In genomic region chr2:239020541-239021041, GRCh38 we compare ENCODE assay signal across 30 cellular contexts.
A peak's percentile ranks its signal among the peaks of the same experiment; 100 is the strongest.
DNase-seq lines count a peak whose midpoint lies in the region; ATAC-seq, FAIRE-seq and TF ChIP-seq lines count a peak whose summit lies in the region.
"Had no signal": no experiment of that assay in that cellular context is flagged by ENCODE, and none has a peak within 500 bp of the region (broad histone marks: within the 10 kb centered on the region; RNA-seq: fewer than 3 reads in every experiment).

No MANE protein-coding gene starts in this region.

- no peaks in the 10 kb centered on the region for H3K4me1 Mint-ChIP-seq in activated CD4-positive, alpha-beta T cell treated with anti-CD3 and anti-CD28 coated beads for 36 hours

- no peaks in the 10 kb centered on the region for H3K9me3 Mint-ChIP-seq in activated CD4-positive, alpha-beta T cell treated with anti-CD3 and anti-CD28 coated beads for 36 hours (ENCODE audit: low read depth)
- H3K9me3 Mint-ChIP-seq: CD8-positive, alpha-beta T cell; GM23338; H9 had no signal

- H3K36me3 ChIP-seq in left ventricle myocardium inferior: no peaks in the 10 kb centered on the region
- H3K36me3 ChIP-seq in kidney (ENCODE audit: control insufficient read depth in 1 of 2, insufficient read depth in 2 of 2, low read length in 2 of 2): no peaks in the 10 kb centered on the region
- H3K36me3 ChIP-seq in neuronal stem cell (replicated peaks in 1 of 2; ENCODE audit: control insufficient read depth in 2 of 2, insufficient read depth in 2 of 2, low read length in 2 of 2): no peaks in the 10 kb centered on the region
- H3K36me3 ChIP-seq in upper lobe of right lung: no peaks in the 10 kb centered on the region
- no peaks in the 10 kb centered on the region for H3K36me3 ChIP-seq in ascending aorta
- H3K36me3 ChIP-seq: SJCRH30 had no signal

- peak overlapping the region; percentile 15 for H3K18ac ChIP-seq in neuronal stem cell (ENCODE audit: low read length)

- no peak overlapping the region for H2AFZ ChIP-seq in neuronal stem cell (ENCODE audit: low read length)
- H2AFZ ChIP-seq: GM23338 had no signal

- no peak overlapping the region for H4K8ac ChIP-seq in neuronal stem cell (ENCODE audit: low read depth, low read length)

- POLR2A ChIA-PET in activated CD4-positive, alpha-beta T cell treated with anti-CD3 and anti-CD28 coated beads for 36 hours (lab: Charles Lee): no interaction called here

- no peak for ATAC-seq in left cardiac atrium
- ATAC-seq in upper lobe of right lung: no peak
- ATAC-seq in activated CD4-positive, alpha-beta T cell treated with anti-CD3 and anti-CD28 coated beads for 36 hours: no peak
- ATAC-seq: CD8-positive, alpha-beta T cell; GM12878; K562 had no signal

- H3K4me1 ChIP-seq in left ventricle myocardium inferior: no peaks in the 10 kb centered on the region
- no peaks in the 10 kb centered on the region for H3K4me1 ChIP-seq in kidney (ENCODE audit: control insufficient read depth in 1 of 2, insufficient read depth in 1 of 2, low read depth in 1 of 2, low read length in 2 of 2)
- H3K4me1 ChIP-seq in neuronal stem cell (ENCODE audit: control insufficient read depth in 2 of 2, insufficient read depth in 1 of 2, low read depth in 1 of 2, low read length in 2 of 2): no peaks in the 10 kb centered on the region
- H3K4me1 ChIP-seq in upper lobe of right lung: no peaks in the 10 kb centered on the region
- H3K4me1 ChIP-seq in ascending aorta: peaks cover 4 to 11% of the 10 kb centered on the region in 2 donors
- H3K4me1 ChIP-seq: Caco-2, SJCRH30 had no signal

- TF ChIP-seq CTCF in left ventricle myocardium inferior (IDR thresholded peaks at IDR 0.05; ENCODE audit: borderline replicate concordance) (no peak), kidney (IDR thresholded peaks at IDR 0.05; ENCODE audit: borderline replicate concordance, extremely low read depth, insufficient read depth) (no peak), upper lobe of right lung (IDR thresholded peaks at IDR 0.05) (no peak), ascending aorta (IDR thresholded peaks at IDR 0.05) (no peak)

- H2AK5ac ChIP-seq in neuronal stem cell (ENCODE audit: low read depth, low read length): peak overlapping the region; percentile 66

- H3K79me1 ChIP-seq in neuronal stem cell (ENCODE audit: low read depth, low read length): no peaks in the 10 kb centered on the region

- H3K27ac Mint-ChIP-seq in activated CD4-positive, alpha-beta T cell treated with anti-CD3 and anti-CD28 coated beads for 36 hours: no peak overlapping the region
- H3K27ac Mint-ChIP-seq: CD8-positive, alpha-beta T cell; GM23338 had no signal

- CTCF ChIA-PET in activated CD4-positive, alpha-beta T cell treated with anti-CD3 and anti-CD28 coated beads for 36 hours (lab: Charles Lee): no interaction called here

- no peaks in the 10 kb centered on the region for H3K9me3 ChIP-seq in left ventricle myocardium inferior (replicated peaks)
- no peaks in the 10 kb centered on the region for H3K9me3 ChIP-seq in kidney (ENCODE audit: control insufficient read depth in 1 of 2, low read length in 2 of 2)
- peaks cover 0 to 2% of the 10 kb centered on the region in 2 donors for H3K9me3 ChIP-seq in neuronal stem cell (replicated peaks in 1 of 2; ENCODE audit: control insufficient read depth in 2 of 2, insufficient read depth in 1 of 2, low read depth in 1 of 2, low read length in 2 of 2)
- H3K9me3 ChIP-seq in upper lobe of right lung: no peaks in the 10 kb centered on the region
- no peaks in the 10 kb centered on the region for H3K9me3 ChIP-seq in ascending aorta
- H3K9me3 ChIP-seq: A549, Caco-2, SJCRH30 had no signal

- H3K4ac ChIP-seq in neuronal stem cell (ENCODE audit: low read length): no peak overlapping the region

- H4K91ac ChIP-seq in neuronal stem cell (ENCODE audit: low read depth, low read length, poor library complexity): no peak overlapping the region

- no peaks in the 10 kb centered on the region for H3K36me3 Mint-ChIP-seq in activated CD4-positive, alpha-beta T cell treated with anti-CD3 and anti-CD28 coated beads for 36 hours (ENCODE audit: low read depth)
- H3K36me3 Mint-ChIP-seq: CD8-positive, alpha-beta T cell had no signal

- no peak overlapping the region for H3K4me3 ChIP-seq in left ventricle myocardium inferior
- H3K4me3 ChIP-seq in kidney (ENCODE audit: low read length in 2 of 2): no peak overlapping the region
- no peak overlapping the region for H3K4me3 ChIP-seq in neuronal stem cell (ENCODE audit: low read length in 2 of 2)
- H3K4me3 ChIP-seq in upper lobe of right lung: no peak overlapping the region
- no peak overlapping the region for H3K4me3 ChIP-seq in ascending aorta
- H3K4me3 ChIP-seq: A549, GM12878, GM23338, K562, SJCRH30 had no signal

- H3K27ac ChIP-seq in left ventricle myocardium inferior (replicated peaks) (no peak overlapping the region), kidney (ENCODE audit: low read depth in 2 of 2, low read length in 2 of 2) (no peak overlapping the region), neuronal stem cell (replicated peaks; ENCODE audit: low read length) (no peak overlapping the region), upper lobe of right lung (no peak overlapping the region), ascending aorta (no peak overlapping the region)
- H3K27ac ChIP-seq: A549, SJCRH30 had no signal

- H2BK15ac ChIP-seq in neuronal stem cell (ENCODE audit: low read length): no peak overlapping the region

- no peak overlapping the region for H3K4me3 Mint-ChIP-seq in activated CD4-positive, alpha-beta T cell treated with anti-CD3 and anti-CD28 coated beads for 36 hours
- H3K4me3 Mint-ChIP-seq: CD8-positive, alpha-beta T cell; GM23338; H9 had no signal

- peaks cover 88% of the 10 kb centered on the region for H3K27me3 ChIP-seq in left ventricle myocardium inferior (ENCODE audit: low read depth)
- H3K27me3 ChIP-seq in neuronal stem cell (ENCODE audit: control insufficient read depth in 3 of 3, insufficient read depth in 3 of 3, low read depth in 1 of 3, low read length in 3 of 3): peaks cover 0 to 28% (median 0%) of the 10 kb centered on the region in 3 experiments
- peaks cover 12% of the 10 kb centered on the region for H3K27me3 ChIP-seq in upper lobe of right lung
- H3K27me3 ChIP-seq in ascending aorta: no peaks in the 10 kb centered on the region

- no peak overlapping the region for H2BK120ac ChIP-seq in neuronal stem cell (ENCODE audit: low read depth, low read length)

- H3K27me3 Mint-ChIP-seq in activated CD4-positive, alpha-beta T cell treated with anti-CD3 and anti-CD28 coated beads for 36 hours: peaks cover 8% of the 10 kb centered on the region

- intact Hi-C loops in left cardiac atrium (cut with DNase I) (no loop called here), left ventricle myocardium inferior (cut with micrococcal nuclease) (no loop called here), kidney (cut with DNase I) (no loop called here), upper lobe of right lung (cut with DNase I) (no loop called here), ascending aorta (cut with DNase I) (no loop called here)
- intact Hi-C loops in activated CD4-positive, alpha-beta T cell treated with anti-CD3 and anti-CD28 coated beads for 36 hours (cut with DNase I, micrococcal nuclease): no loop called here

- no peak for FAIRE-seq in kidney (lab: Jason Lieb, UNC)
- FAIRE-seq: A549, GM12878, HTR-8/SVneo, K562, RCC 7860 had no signal

- DNase-seq in left cardiac atrium (peak; percentile 12), left ventricle myocardium inferior (no peak), kidney (peak; percentile 67), neuronal stem cell (ENCODE audit: low spot score) (no peak), upper lobe of right lung (peak; percentile 51), ascending aorta (ENCODE audit: low spot score in 2 of 2) (no peak)
- DNase-seq in activated CD4-positive, alpha-beta T cell treated with anti-CD3 and anti-CD28 coated beads for 36 hours: no peak
- DNase-seq: C1 segment of cervical spinal cord; Caco-2; CD8-positive, alpha-beta T cell; DMS 273 treated with DMSO at 0.1 percent for 48 hours; DMS79; EL; GDM1; H9; MV-4-11; NCI-H1105; NCI-H1436 treated with DMSO at 0.1 percent for 48 hours; NCI-H187 treated with DMSO at 0.1 percent for 48 hours; NCI-H2171 treated with DMSO at 0.1 percent for 48 hours; NCI-H345; NCI-H510A treated with DMSO at 0.1 percent for 48 hours; NCI-H774; SJCRH30 had no signal

- H3K14ac ChIP-seq in neuronal stem cell (ENCODE audit: low read length): no peak overlapping the region

- H2BK12ac ChIP-seq in neuronal stem cell (ENCODE audit: low read length): no peak overlapping the region

- H3K4me2 ChIP-seq in neuronal stem cell (ENCODE audit: insufficient read depth, low read length, poor library complexity, severe bottlenecking): no peak overlapping the region
- H3K4me2 ChIP-seq: A549, GM23338 had no signal

- no peak overlapping the region for H2BK5ac ChIP-seq in neuronal stem cell (ENCODE audit: low read length)

- WGBS in neuronal stem cell (ENCODE audit: extremely low coverage in 2 of 2, insufficient read length in 2 of 2, insufficient replicate concordance in 1 of 2), 2 donors: no CpG with 5 or more reads among the region's 17 CpGs

- H3K9ac ChIP-seq in kidney (ENCODE audit: low read length in 2 of 2) (no peak overlapping the region), neuronal stem cell (ENCODE audit: low read depth, low read length, poor library complexity) (no peak overlapping the region)

- H3K23ac ChIP-seq in neuronal stem cell (ENCODE audit: low read depth, low read length, poor library complexity): no peak overlapping the region

Comparison
In these comparisons a context has a peak if more than half of its experiments do, and no peak if none do; other contexts are left out.
1. DNase-seq: peak in left cardiac atrium (single experiment), kidney (single experiment) and upper lobe of right lung (single experiment); none in left ventricle myocardium inferior (single experiment), neuronal stem cell (single experiment), activated CD4-positive, alpha-beta T cell treated with anti-CD3 and anti-CD28 coated beads for 36 hours (single experiment) and ascending aorta (0 of 2).